In genomic region chr17:2044263-2044894, GRCh38 we compare ENCODE assay signal across 20 cellular contexts. TPM values are rescaled to one million over a fixed set of nuclear protein-coding genes. Genes with fewer than 3 reads are reported as not detected.
DNase-seq lines count a peak whose midpoint lies in the region; ATAC-seq lines count a peak whose summit lies in the region.
"Had no signal": no experiment of that assay in that cellular context is flagged by ENCODE, and none has a peak within 500 bp of the region (broad histone marks: within the 10 kb centered on the region; RNA-seq: fewer than 3 reads in every experiment).

No MANE protein-coding gene starts in this region.

- H3K9me3 ChIP-seq in T-helper 17 cell (ENCODE audit: control insufficient read depth, low read length, poor library complexity, severe bottlenecking) = no peaks in the 10 kb centered on the region
- H3K9me3 ChIP-seq: BLaER1 treated with 17β-estradiol and CSF1 and Interleukin-3, amounts not matched to agents 10 nM and 100 nM; colonic mucosa; neutrophil; testis had no signal

- peaks cover 33% of the 10 kb centered on the region for H3K4me1 Mint-ChIP-seq in stimulated activated naive CD8-positive, alpha-beta T cell treated with anti-CD3 and anti-CD28 coated beads, Interleukin-15, Interleukin-2, amounts not matched to agents 100 ng/mL and 50 ng/mL, for 24 hours (ENCODE audit: low read depth)
- peaks cover 16% of the 10 kb centered on the region for H3K4me1 Mint-ChIP-seq in T-helper 17 cell
- peaks cover 21 to 35% (median 27%) of the 10 kb centered on the region in 3 donors for H3K4me1 Mint-ChIP-seq in naive B cell

- no peak for DNase-seq in stimulated activated naive CD8-positive, alpha-beta T cell treated with anti-CD3 and anti-CD28 coated beads, Interleukin-15, Interleukin-2, amounts not matched to agents 100 U/mL and 50 U/mL, for 24 hours
- DNase-seq in T-helper 17 cell (no peak), naive B cell (no peak), NCI-H526 (lab: John Stamatoyannopoulos, UW) (no peak), NCI-H1105 (lab: John Stamatoyannopoulos, UW) (no peak)
- no peak for DNase-seq in stimulated activated CD4-positive, alpha-beta T cell treated with anti-CD3 and anti-CD28 coated beads, Interleukin-12 subunit alpha, Interleukin-12 subunit beta, amount 100 ng/mL, for 4 hours
- DNase-seq: activated effector memory CD4-positive, alpha-beta T cell treated with Interleukin-2 at 50 U/mL for 16 hours; anterior cingulate cortex; colonic mucosa; NCI-H187 treated with DMSO at 0.1 percent for 48 hours; NCI-H510A treated with DMSO at 0.1 percent for 48 hours; stimulated activated CD4-positive, alpha-beta T cell treated with anti-CD3 and anti-CD28 coated beads, Interleukin-1b, Interleukin-23, amount 100 ng/mL, for 48 hours; testis had no signal

- peak overlapping the region; percentile 35 for H3K4me3 Mint-ChIP-seq in stimulated activated naive CD8-positive, alpha-beta T cell treated with anti-CD3 and anti-CD28 coated beads, Interleukin-15, Interleukin-2, amounts not matched to agents 100 ng/mL and 50 ng/mL, for 24 hours
- peak overlapping the region; percentile 57 for H3K4me3 Mint-ChIP-seq in T-helper 17 cell
- H3K4me3 Mint-ChIP-seq in naive B cell = peak overlapping the region in 5 of 8 donors; percentile 44 to 89 (median 60)

- no peak for ATAC-seq in stimulated activated naive CD8-positive, alpha-beta T cell treated with anti-CD3 and anti-CD28 coated beads, Interleukin-15, Interleukin-2, amounts not matched to agents 100 U/mL and 50 U/mL, for 24 hours
- ATAC-seq in T-helper 17 cell (no peak), naive B cell (ENCODE audit: low read depth in 2 of 2) (no peak)
- ATAC-seq: PC-3, right cardiac atrium had no signal

- peaks cover 16% of the 10 kb centered on the region for H3K36me3 Mint-ChIP-seq in stimulated activated naive CD8-positive, alpha-beta T cell treated with anti-CD3 and anti-CD28 coated beads, Interleukin-15, Interleukin-2, amounts not matched to agents 100 ng/mL and 50 ng/mL, for 24 hours (ENCODE audit: low read depth)
- no peaks in the 10 kb centered on the region for H3K36me3 Mint-ChIP-seq in T-helper 17 cell (ENCODE audit: low read depth)
- no peaks in the 10 kb centered on the region for H3K36me3 Mint-ChIP-seq in naive B cell

- no peak overlapping the region for H3K27ac Mint-ChIP-seq in stimulated activated naive CD8-positive, alpha-beta T cell treated with anti-CD3 and anti-CD28 coated beads, Interleukin-15, Interleukin-2, amounts not matched to agents 100 ng/mL and 50 ng/mL, for 24 hours
- H3K27ac Mint-ChIP-seq in T-helper 17 cell (peak overlapping the region; percentile 70), naive B cell (peak overlapping the region in 1 of 6 donors; percentile 61)

- no peaks in the 10 kb centered on the region for H3K27me3 Mint-ChIP-seq in stimulated activated naive CD8-positive, alpha-beta T cell treated with anti-CD3 and anti-CD28 coated beads, Interleukin-15, Interleukin-2, amounts not matched to agents 100 ng/mL and 50 ng/mL, for 24 hours
- no peaks in the 10 kb centered on the region for H3K27me3 Mint-ChIP-seq in T-helper 17 cell
- H3K27me3 Mint-ChIP-seq in naive B cell = peaks cover 0 to 11% (median 8%) of the 10 kb centered on the region in 3 donors

- H3K9me3 Mint-ChIP-seq in stimulated activated naive CD8-positive, alpha-beta T cell treated with anti-CD3 and anti-CD28 coated beads, Interleukin-15, Interleukin-2, amounts not matched to agents 100 ng/mL and 50 ng/mL, for 24 hours = no peaks in the 10 kb centered on the region
- H3K9me3 Mint-ChIP-seq in naive B cell = no peaks in the 10 kb centered on the region
- H3K9me3 Mint-ChIP-seq: IgD-negative memory B cell had no signal

RNA-seq across cellular contexts. Expression of gene OVCA2, which starts 2.6 kb away (rescaled TPM):
- total RNA-seq in T-helper 17 cell = 10 to 100 TPM; 28.4 to 35.2 TPM
- 10 to 100 TPM; 43.0 to 66.7 (median 58.3) TPM for polyA plus RNA-seq in naive B cell (ENCODE audit: low read depth in 6 of 6)

RNA-seq across cellular contexts. Expression of gene HIC1, which starts 10.5 kb away (rescaled TPM):
- 1 to 10 TPM; 4.6 to 8.1 TPM for total RNA-seq in T-helper 17 cell
- polyA plus RNA-seq in naive B cell (ENCODE audit: low read depth in 6 of 6) = under 1 TPM in 3 of 6 donors, not detected in 3; 0.08 to 0.35 (median 0.23) TPM

RNA-seq across cellular contexts. Expression of gene DPH1, which starts 14.4 kb away (rescaled TPM):
- 10 to 100 TPM; 85.1 to 92.6 TPM for total RNA-seq in T-helper 17 cell
- polyA plus RNA-seq in naive B cell (ENCODE audit: low read depth in 6 of 6) = 10 to 100 TPM; 22.7 to 37.7 (median 29.7) TPM

RNA-seq across cellular contexts. Expression of gene RTN4RL1, which starts 19.2 kb away (rescaled TPM):
- total RNA-seq in T-helper 17 cell = under 1 TPM; 0.21 to 0.90 TPM
- not detected for polyA plus RNA-seq in naive B cell (ENCODE audit: low read depth in 6 of 6)
- total RNA-seq: glomerular endothelial cell had no signal
